In the genomic region with DNA sequence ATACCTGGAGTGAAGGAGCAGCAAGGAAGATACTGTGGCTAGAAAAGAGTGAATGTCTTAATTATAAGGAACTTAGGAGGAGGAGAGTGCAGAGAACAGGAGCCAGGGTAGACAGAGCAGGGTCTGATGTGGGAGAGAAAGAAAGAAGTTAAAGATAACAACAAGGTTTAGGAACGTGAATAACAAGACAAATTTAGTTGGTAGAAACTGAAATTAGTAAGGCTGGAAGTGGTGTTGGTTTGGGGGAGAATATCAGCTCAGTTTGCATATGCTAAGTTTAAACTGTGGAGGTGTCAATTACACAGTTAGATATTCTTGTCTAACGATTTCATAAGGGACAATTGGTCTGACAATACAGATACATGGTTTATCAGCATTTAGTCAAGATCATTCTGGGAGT, we compare ENCODE assay signal across 2 cellular contexts.
TF ChIP-seq lines count a peak whose summit lies in the region.

No MANE protein-coding gene starts in this region.

TF ChIP-seq in HCT116, 20 proteins besides CTCF, POLR2A, EP300 and RAD21 (continued from another document):
- TF ChIP-seq, protein P1, sequence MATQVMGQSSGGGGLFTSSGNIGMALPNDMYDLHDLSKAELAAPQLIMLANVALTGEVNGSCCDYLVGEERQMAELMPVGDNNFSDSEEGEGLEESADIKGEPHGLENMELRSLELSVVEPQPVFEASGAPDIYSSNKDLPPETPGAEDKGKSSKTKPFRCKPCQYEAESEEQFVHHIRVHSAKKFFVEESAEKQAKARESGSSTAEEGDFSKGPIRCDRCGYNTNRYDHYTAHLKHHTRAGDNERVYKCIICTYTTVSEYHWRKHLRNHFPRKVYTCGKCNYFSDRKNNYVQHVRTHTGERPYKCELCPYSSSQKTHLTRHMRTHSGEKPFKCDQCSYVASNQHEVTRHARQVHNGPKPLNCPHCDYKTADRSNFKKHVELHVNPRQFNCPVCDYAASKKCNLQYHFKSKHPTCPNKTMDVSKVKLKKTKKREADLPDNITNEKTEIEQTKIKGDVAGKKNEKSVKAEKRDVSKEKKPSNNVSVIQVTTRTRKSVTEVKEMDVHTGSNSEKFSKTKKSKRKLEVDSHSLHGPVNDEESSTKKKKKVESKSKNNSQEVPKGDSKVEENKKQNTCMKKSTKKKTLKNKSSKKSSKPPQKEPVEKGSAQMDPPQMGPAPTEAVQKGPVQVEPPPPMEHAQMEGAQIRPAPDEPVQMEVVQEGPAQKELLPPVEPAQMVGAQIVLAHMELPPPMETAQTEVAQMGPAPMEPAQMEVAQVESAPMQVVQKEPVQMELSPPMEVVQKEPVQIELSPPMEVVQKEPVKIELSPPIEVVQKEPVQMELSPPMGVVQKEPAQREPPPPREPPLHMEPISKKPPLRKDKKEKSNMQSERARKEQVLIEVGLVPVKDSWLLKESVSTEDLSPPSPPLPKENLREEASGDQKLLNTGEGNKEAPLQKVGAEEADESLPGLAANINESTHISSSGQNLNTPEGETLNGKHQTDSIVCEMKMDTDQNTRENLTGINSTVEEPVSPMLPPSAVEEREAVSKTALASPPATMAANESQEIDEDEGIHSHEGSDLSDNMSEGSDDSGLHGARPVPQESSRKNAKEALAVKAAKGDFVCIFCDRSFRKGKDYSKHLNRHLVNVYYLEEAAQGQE (IDR thresholded peaks at IDR 0.05; ENCODE audit: low read depth) = no peak
- TF ChIP-seq, protein P2, sequence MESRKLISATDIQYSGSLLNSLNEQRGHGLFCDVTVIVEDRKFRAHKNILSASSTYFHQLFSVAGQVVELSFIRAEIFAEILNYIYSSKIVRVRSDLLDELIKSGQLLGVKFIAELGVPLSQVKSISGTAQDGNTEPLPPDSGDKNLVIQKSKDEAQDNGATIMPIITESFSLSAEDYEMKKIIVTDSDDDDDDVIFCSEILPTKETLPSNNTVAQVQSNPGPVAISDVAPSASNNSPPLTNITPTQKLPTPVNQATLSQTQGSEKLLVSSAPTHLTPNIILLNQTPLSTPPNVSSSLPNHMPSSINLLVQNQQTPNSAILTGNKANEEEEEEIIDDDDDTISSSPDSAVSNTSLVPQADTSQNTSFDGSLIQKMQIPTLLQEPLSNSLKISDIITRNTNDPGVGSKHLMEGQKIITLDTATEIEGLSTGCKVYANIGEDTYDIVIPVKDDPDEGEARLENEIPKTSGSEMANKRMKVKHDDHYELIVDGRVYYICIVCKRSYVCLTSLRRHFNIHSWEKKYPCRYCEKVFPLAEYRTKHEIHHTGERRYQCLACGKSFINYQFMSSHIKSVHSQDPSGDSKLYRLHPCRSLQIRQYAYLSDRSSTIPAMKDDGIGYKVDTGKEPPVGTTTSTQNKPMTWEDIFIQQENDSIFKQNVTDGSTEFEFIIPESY (IDR thresholded peaks at IDR 0.05; ENCODE audit: extremely low read depth, insufficient replicate concordance, low read length) = no peak

TF ChIP-seq in WTC11, 78 proteins besides CTCF, POLR2A, EP300 and RAD21 (continued from another document):
- TF ChIP-seq ATF2 (CRISPR knock-in tag; IDR thresholded peaks at IDR 0.05; ENCODE audit: borderline replicate concordance, low read depth) = no peak
- no peak for TF ChIP-seq ZNF317 (CRISPR knock-in tag; IDR thresholded peaks at IDR 0.05; ENCODE audit: borderline replicate concordance, low read depth)
- no peak for TF ChIP-seq SMAD4 (CRISPR knock-in tag; IDR thresholded peaks at IDR 0.05)
- TF ChIP-seq, protein P3, sequence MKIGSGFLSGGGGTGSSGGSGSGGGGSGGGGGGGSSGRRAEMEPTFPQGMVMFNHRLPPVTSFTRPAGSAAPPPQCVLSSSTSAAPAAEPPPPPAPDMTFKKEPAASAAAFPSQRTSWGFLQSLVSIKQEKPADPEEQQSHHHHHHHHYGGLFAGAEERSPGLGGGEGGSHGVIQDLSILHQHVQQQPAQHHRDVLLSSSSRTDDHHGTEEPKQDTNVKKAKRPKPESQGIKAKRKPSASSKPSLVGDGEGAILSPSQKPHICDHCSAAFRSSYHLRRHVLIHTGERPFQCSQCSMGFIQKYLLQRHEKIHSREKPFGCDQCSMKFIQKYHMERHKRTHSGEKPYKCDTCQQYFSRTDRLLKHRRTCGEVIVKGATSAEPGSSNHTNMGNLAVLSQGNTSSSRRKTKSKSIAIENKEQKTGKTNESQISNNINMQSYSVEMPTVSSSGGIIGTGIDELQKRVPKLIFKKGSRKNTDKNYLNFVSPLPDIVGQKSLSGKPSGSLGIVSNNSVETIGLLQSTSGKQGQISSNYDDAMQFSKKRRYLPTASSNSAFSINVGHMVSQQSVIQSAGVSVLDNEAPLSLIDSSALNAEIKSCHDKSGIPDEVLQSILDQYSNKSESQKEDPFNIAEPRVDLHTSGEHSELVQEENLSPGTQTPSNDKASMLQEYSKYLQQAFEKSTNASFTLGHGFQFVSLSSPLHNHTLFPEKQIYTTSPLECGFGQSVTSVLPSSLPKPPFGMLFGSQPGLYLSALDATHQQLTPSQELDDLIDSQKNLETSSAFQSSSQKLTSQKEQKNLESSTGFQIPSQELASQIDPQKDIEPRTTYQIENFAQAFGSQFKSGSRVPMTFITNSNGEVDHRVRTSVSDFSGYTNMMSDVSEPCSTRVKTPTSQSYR (CRISPR knock-in tag; IDR thresholded peaks at IDR 0.05) = no peak
